Comparison of ENCODE assay signal across 6 cellular contexts in genomic region chr16:47347021-47347696, GRCh38.
DNase-seq lines count a peak whose midpoint lies in the region; FAIRE-seq and TF ChIP-seq lines count a peak whose summit lies in the region.
"Not testable (repeated sequence)": the region's sequence is repeated elsewhere in the genome, so short reads cannot be mapped to it uniquely, and the experiment has no call there.

No MANE protein-coding gene starts in this region.

- not testable (repeated sequence) for H4K91ac ChIP-seq in H1 (replicated peaks; ENCODE audit: insufficient read length, low read length)

- not testable (repeated sequence) for H3K4ac ChIP-seq in H1 (replicated peaks; ENCODE audit: insufficient read length, low read depth, low read length)

- H3K36me3 Mint-ChIP-seq in chondrocyte (ENCODE audit: low read depth) (peaks cover 34% of the 10 kb centered on the region), endothelial cell (ENCODE audit: low read depth, unreplicated experiment) (peaks cover 24% of the 10 kb centered on the region)

- TF ChIP-seq EP300 in H1 (IDR thresholded peaks at IDR 0.05; ENCODE audit: borderline replicate concordance in 1 of 2, low read depth in 2 of 2, low read length in 2 of 2), result not testable (repeated sequence)

- not testable (repeated sequence) for H3K36me3 ChIP-seq in H1 (ENCODE audit: control insufficient read depth in 2 of 4, insufficient read depth in 4 of 4, low read length in 3 of 4); kidney (ENCODE audit: control insufficient read depth in 1 of 2, insufficient read depth in 2 of 2, low read length in 2 of 2)
- H3K36me3 ChIP-seq in spleen, result peaks cover 0 to 28% (median 4%) of the 10 kb centered on the region in 6 donors

- not testable (repeated sequence) for H3K14ac ChIP-seq in H1 (ENCODE audit: insufficient read length)

- H2BK120ac ChIP-seq in H1 (replicated peaks; ENCODE audit: low read depth, low read length), result not testable (repeated sequence)

- H3K18ac ChIP-seq in H1 (ENCODE audit: extremely low read depth, low read length), result not testable (repeated sequence)

- FAIRE-seq in H1 (lab: Jason Lieb, UNC); kidney (lab: Jason Lieb, UNC): not testable (repeated sequence)
- peak; percentile 5 for FAIRE-seq in urothelium cell line (lab: Jason Lieb, UNC)

- not testable (repeated sequence) for H3K4me3 ChIP-seq in H1 (ENCODE audit: extremely low read depth in 1 of 4, insufficient read depth in 2 of 4, low read depth in 3 of 4, low read length in 4 of 4); kidney (ENCODE audit: low read length in 2 of 2); spleen

- intact Hi-C loops in kidney (cut with DNase I); spleen (cut with DNase I; ENCODE audit: low total_unique reads): not testable (repeated sequence)

- not testable (repeated sequence) for H3K23ac ChIP-seq in H1 (ENCODE audit: insufficient read length)

- WGBS in H1 (ENCODE audit: extremely low coverage in 1 of 2, insufficient coverage in 1 of 2, insufficient read length in 1 of 2, insufficient replicate concordance in 2 of 2, low coverage in 1 of 2, low lambda C conversion rate in 2 of 2, missing lambda C conversion rate in 1 of 2), 2 experiments, result 96% methylated on average over 23 of the region's 23 CpGs; no CpG with 5 or more reads in 1 of the 2 experiments
- WGBS in spleen, 5 donors, result 97 to 99% (median 98%) methylated on average over 23 of the region's 23 CpGs

- H2BK12ac ChIP-seq in H1 (ENCODE audit: low read depth, low read length), result not testable (repeated sequence)

- DNase-seq in chondrocyte (ENCODE audit: low spot score) (peak; percentile 81), kidney (peak; percentile 57), spleen (peak; percentile 64)
- not testable (repeated sequence) for DNase-seq in H1 (ENCODE audit: low read depth in 1 of 2, low spot score in 2 of 2); endothelial cell (ENCODE audit: low spot score); urothelium cell line (ENCODE audit: low spot score)

- not testable (repeated sequence) for H3K27me3 Mint-ChIP-seq in chondrocyte (ENCODE audit: low read depth); endothelial cell (ENCODE audit: unreplicated experiment)

- H3K9me3 Mint-ChIP-seq in chondrocyte (ENCODE audit: low read depth), result peaks cover 47% of the 10 kb centered on the region
- not testable (repeated sequence) for H3K9me3 Mint-ChIP-seq in endothelial cell (ENCODE audit: unreplicated experiment)

- CTCF ChIA-PET in H1 (lab: Charles Lee; ENCODE audit: partially characterized antibody), result not testable (repeated sequence)

- H3K27ac ChIP-seq in H1 (ENCODE audit: low read depth, low read length); kidney (ENCODE audit: low read depth in 2 of 2, low read length in 2 of 2); spleen: not testable (repeated sequence)

- not testable (repeated sequence) for H3K4me1 ChIP-seq in H1 (replicated peaks in 1 of 4; ENCODE audit: control insufficient read depth in 3 of 4, insufficient read depth in 4 of 4, low read length in 3 of 4); kidney (ENCODE audit: control insufficient read depth in 1 of 2, insufficient read depth in 1 of 2, low read depth in 1 of 2, low read length in 2 of 2); spleen

- H4K8ac ChIP-seq in H1 (ENCODE audit: extremely low read depth, insufficient read depth, low read length), result 0 out of 2 replicates have a peak overlapping the region, but pooled peaks have one; percentile 57

- not testable (repeated sequence) for H2AFZ ChIP-seq in H1 (ENCODE audit: low read length)

- not testable (repeated sequence) for H4K5ac ChIP-seq in H1 (ENCODE audit: insufficient read length, low read depth, low read length)

- TF ChIP-seq RAD21 in H1 (IDR thresholded peaks at IDR 0.05 in 1 of 2, conservative IDR thresholded peaks at IDR 0.05 in 1 of 2; ENCODE audit: low read depth in 2 of 2, low read length in 2 of 2), result not testable (repeated sequence)

- H3K27me3 ChIP-seq in H1 (replicated peaks in 1 of 4; ENCODE audit: control insufficient read depth in 3 of 4, extremely low read depth in 1 of 4, insufficient read depth in 3 of 4, low read length in 3 of 4); spleen (replicated peaks in 1 of 7): not testable (repeated sequence)

- H4K20me1 ChIP-seq in H1 (replicated peaks in 1 of 2; ENCODE audit: control insufficient read depth in 1 of 2, insufficient read depth in 2 of 2, low read length in 2 of 2), result not testable (repeated sequence)

- POLR2A ChIA-PET in H1 (lab: Charles Lee; ENCODE audit: partially characterized antibody), result not testable (repeated sequence)

- not testable (repeated sequence) for H3K4me1 Mint-ChIP-seq in chondrocyte (ENCODE audit: low read depth); endothelial cell (ENCODE audit: unreplicated experiment)

- H2AK5ac ChIP-seq in H1 (ENCODE audit: low read depth, low read length), result not testable (repeated sequence)

- not testable (repeated sequence) for H3K9ac ChIP-seq in H1 (replicated peaks in 1 of 4; ENCODE audit: extremely low read depth in 1 of 4, low read depth in 3 of 4, low read length in 3 of 4); kidney (ENCODE audit: low read length in 2 of 2)

- H3K79me1 ChIP-seq in H1 (ENCODE audit: low read depth, low read length), result not testable (repeated sequence)

- H3K23me2 ChIP-seq in H1 (ENCODE audit: low read depth, low read length), result not testable (repeated sequence)

- H3K79me2 ChIP-seq in H1 (ENCODE audit: control insufficient read depth in 1 of 2, insufficient read depth in 2 of 2, low read length in 2 of 2), result not testable (repeated sequence)

- H2BK20ac ChIP-seq in H1 (ENCODE audit: low read length), result not testable (repeated sequence)

- not testable (repeated sequence) for TF ChIP-seq POLR2A in H1 (IDR thresholded peaks at IDR 0.05; ENCODE audit: control extremely low read depth in 1 of 2, low read depth in 2 of 2, low read length in 2 of 2); spleen (IDR thresholded peaks at IDR 0.05)

- H2BK5ac ChIP-seq in H1 (ENCODE audit: low read depth, low read length), result not testable (repeated sequence)

- H3K4me2 ChIP-seq in H1 (ENCODE audit: insufficient read depth in 1 of 2, low read depth in 2 of 2, low read length in 2 of 2), result not testable (repeated sequence)

- TF ChIP-seq CTCF in chondrocyte (IDR thresholded peaks at IDR 0.05); H1 (IDR thresholded peaks at IDR 0.05; ENCODE audit: control extremely low read depth in 1 of 3, insufficient read depth in 1 of 3, low read depth in 1 of 3, low read length in 3 of 3); endothelial cell (IDR thresholded peaks at IDR 0.05; ENCODE audit: unreplicated experiment); kidney (IDR thresholded peaks at IDR 0.05; ENCODE audit: borderline replicate concordance, extremely low read depth, insufficient read depth); spleen (IDR thresholded peaks at IDR 0.05 in 8 of 11, conservative IDR thresholded peaks at IDR 0.05 in 3 of 11): not testable (repeated sequence)

- not testable (repeated sequence) for H3K4me3 Mint-ChIP-seq in chondrocyte (ENCODE audit: unreplicated experiment)
- H3K4me3 Mint-ChIP-seq in endothelial cell (ENCODE audit: unreplicated experiment), result peak overlapping the region; percentile 44

- not testable (repeated sequence) for H3K56ac ChIP-seq in H1 (replicated peaks; ENCODE audit: insufficient read length, low read depth, low read length)

- not testable (repeated sequence) for H2BK15ac ChIP-seq in H1 (ENCODE audit: low read length)

- H3K9me3 ChIP-seq in H1 (ENCODE audit: insufficient read depth in 2 of 2, low read depth in 1 of 2, low read length in 1 of 2) (peaks cover 7 to 15% of the 10 kb centered on the region in 2 experiments; a peak in 3 of 4 replicates), spleen (peaks cover 0 to 50% (median 37%) of the 10 kb centered on the region in 8 donors)
- H3K9me3 ChIP-seq in kidney (ENCODE audit: control insufficient read depth in 1 of 2, low read length in 2 of 2), result not testable (repeated sequence)

- not testable (repeated sequence) for H3K27ac Mint-ChIP-seq in chondrocyte (ENCODE audit: unreplicated experiment); endothelial cell (ENCODE audit: unreplicated experiment)
